1 cellular context compared by ENCODE assay signal in the genomic region with DNA sequence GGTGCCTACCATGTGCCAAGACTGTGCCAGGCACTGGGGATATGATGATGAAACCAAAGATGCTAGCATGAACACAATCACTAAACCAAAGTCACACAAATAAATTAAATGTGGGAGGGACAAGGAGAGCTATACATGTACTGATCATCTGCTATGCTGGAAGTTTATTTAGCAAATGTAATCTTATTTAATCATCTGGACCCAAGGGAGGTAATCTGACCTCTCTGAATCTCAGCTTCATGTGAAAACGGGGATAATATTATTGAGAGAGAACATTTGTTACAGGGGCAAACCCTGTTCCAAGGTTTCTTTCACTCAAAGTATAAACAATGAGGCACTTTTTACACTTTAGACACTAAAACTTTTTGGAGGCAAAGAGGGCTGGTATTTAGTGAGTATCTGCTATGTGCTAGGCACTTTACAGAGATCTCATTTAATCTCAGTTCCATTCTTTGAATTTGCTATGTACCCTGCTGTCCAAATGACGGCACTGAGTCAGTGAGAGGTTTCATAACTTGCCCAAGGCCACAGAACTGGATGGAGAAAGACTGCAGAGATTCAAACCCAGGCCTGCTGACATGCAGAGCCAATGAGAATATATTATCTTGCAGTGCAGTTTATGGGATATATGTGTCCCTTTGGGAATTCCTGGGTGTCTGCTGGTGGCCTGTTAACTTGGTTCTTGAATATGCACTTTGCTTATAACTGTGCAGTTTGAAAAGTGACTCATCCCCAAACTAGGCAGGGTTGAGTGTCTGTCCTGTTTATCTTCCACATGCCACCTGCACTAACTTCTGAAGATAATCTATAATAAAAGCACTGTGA.
TF ChIP-seq lines count a peak whose summit lies in the region.

No MANE protein-coding gene starts in this region.

TF ChIP-seq in HepG2, 621 proteins besides CTCF, POLR2A, EP300 and RAD21 (continued from another document and continues in another):
- TF ChIP-seq, protein P1, sequence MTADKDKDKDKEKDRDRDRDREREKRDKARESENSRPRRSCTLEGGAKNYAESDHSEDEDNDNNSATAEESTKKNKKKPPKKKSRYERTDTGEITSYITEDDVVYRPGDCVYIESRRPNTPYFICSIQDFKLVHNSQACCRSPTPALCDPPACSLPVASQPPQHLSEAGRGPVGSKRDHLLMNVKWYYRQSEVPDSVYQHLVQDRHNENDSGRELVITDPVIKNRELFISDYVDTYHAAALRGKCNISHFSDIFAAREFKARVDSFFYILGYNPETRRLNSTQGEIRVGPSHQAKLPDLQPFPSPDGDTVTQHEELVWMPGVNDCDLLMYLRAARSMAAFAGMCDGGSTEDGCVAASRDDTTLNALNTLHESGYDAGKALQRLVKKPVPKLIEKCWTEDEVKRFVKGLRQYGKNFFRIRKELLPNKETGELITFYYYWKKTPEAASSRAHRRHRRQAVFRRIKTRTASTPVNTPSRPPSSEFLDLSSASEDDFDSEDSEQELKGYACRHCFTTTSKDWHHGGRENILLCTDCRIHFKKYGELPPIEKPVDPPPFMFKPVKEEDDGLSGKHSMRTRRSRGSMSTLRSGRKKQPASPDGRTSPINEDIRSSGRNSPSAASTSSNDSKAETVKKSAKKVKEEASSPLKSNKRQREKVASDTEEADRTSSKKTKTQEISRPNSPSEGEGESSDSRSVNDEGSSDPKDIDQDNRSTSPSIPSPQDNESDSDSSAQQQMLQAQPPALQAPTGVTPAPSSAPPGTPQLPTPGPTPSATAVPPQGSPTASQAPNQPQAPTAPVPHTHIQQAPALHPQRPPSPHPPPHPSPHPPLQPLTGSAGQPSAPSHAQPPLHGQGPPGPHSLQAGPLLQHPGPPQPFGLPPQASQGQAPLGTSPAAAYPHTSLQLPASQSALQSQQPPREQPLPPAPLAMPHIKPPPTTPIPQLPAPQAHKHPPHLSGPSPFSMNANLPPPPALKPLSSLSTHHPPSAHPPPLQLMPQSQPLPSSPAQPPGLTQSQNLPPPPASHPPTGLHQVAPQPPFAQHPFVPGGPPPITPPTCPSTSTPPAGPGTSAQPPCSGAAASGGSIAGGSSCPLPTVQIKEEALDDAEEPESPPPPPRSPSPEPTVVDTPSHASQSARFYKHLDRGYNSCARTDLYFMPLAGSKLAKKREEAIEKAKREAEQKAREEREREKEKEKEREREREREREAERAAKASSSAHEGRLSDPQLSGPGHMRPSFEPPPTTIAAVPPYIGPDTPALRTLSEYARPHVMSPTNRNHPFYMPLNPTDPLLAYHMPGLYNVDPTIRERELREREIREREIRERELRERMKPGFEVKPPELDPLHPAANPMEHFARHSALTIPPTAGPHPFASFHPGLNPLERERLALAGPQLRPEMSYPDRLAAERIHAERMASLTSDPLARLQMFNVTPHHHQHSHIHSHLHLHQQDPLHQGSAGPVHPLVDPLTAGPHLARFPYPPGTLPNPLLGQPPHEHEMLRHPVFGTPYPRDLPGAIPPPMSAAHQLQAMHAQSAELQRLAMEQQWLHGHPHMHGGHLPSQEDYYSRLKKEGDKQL (CRISPR knock-in tag; IDR thresholded peaks at IDR 0.05; ENCODE audit: low read depth) = no peak
- TF ChIP-seq, protein P2, sequence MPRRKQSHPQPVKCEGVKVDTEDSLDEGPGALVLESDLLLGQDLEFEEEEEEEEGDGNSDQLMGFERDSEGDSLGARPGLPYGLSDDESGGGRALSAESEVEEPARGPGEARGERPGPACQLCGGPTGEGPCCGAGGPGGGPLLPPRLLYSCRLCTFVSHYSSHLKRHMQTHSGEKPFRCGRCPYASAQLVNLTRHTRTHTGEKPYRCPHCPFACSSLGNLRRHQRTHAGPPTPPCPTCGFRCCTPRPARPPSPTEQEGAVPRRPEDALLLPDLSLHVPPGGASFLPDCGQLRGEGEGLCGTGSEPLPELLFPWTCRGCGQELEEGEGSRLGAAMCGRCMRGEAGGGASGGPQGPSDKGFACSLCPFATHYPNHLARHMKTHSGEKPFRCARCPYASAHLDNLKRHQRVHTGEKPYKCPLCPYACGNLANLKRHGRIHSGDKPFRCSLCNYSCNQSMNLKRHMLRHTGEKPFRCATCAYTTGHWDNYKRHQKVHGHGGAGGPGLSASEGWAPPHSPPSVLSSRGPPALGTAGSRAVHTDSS (CRISPR knock-in tag; conservative IDR thresholded peaks at IDR 0.05) = no peak
- TF ChIP-seq NAIF1 (CRISPR knock-in tag; IDR thresholded peaks at IDR 0.05; ENCODE audit: borderline replicate concordance) = 0 out of 2 replicates have a peak, but pooled peaks have one; percentile 45
- TF ChIP-seq GABPA (IDR thresholded peaks at IDR 0.05; ENCODE audit: low read depth, low read length) = no peak
- TF ChIP-seq GABPA (CRISPR knock-in tag; IDR thresholded peaks at IDR 0.05; ENCODE audit: low read depth) = no peak; the same call in 1 of the 2 replicates
- TF ChIP-seq ZNF768 (CRISPR knock-in tag; IDR thresholded peaks at IDR 0.05) = no peak
- TF ChIP-seq ZSCAN25 (CRISPR knock-in tag; IDR thresholded peaks at IDR 0.05) = no peak
- TF ChIP-seq ASH2L (IDR thresholded peaks at IDR 0.05; ENCODE audit: insufficient read length, low read depth, low read length) = no peak
- TF ChIP-seq, protein P3, sequence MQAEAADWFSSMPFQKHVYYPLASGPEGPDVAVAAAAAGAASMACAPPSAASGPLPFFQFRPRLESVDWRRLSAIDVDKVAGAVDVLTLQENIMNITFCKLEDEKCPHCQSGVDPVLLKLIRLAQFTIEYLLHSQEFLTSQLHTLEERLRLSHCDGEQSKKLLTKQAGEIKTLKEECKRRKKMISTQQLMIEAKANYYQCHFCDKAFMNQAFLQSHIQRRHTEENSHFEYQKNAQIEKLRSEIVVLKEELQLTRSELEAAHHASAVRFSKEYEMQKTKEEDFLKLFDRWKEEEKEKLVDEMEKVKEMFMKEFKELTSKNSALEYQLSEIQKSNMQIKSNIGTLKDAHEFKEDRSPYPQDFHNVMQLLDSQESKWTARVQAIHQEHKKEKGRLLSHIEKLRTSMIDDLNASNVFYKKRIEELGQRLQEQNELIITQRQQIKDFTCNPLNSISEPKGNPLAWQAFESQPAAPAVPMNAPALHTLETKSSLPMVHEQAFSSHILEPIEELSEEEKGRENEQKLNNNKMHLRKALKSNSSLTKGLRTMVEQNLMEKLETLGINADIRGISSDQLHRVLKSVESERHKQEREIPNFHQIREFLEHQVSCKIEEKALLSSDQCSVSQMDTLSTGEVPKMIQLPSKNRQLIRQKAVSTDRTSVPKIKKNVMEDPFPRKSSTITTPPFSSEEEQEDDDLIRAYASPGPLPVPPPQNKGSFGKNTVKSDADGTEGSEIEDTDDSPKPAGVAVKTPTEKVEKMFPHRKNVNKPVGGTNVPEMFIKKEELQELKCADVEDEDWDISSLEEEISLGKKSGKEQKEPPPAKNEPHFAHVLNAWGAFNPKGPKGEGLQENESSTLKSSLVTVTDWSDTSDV (CRISPR knock-in tag; IDR thresholded peaks at IDR 0.05) = no peak
- no peak for TF ChIP-seq ZBTB21 (CRISPR knock-in tag; IDR thresholded peaks at IDR 0.05)
- TF ChIP-seq, protein P4, sequence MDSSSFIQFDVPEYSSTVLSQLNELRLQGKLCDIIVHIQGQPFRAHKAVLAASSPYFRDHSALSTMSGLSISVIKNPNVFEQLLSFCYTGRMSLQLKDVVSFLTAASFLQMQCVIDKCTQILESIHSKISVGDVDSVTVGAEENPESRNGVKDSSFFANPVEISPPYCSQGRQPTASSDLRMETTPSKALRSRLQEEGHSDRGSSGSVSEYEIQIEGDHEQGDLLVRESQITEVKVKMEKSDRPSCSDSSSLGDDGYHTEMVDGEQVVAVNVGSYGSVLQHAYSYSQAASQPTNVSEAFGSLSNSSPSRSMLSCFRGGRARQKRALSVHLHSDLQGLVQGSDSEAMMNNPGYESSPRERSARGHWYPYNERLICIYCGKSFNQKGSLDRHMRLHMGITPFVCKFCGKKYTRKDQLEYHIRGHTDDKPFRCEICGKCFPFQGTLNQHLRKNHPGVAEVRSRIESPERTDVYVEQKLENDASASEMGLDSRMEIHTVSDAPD (CRISPR knock-in tag; IDR thresholded peaks at IDR 0.05) = no peak
- TF ChIP-seq SSRP1 (CRISPR knock-in tag; IDR thresholded peaks at IDR 0.05) = no peak
- TF ChIP-seq, protein P5, sequence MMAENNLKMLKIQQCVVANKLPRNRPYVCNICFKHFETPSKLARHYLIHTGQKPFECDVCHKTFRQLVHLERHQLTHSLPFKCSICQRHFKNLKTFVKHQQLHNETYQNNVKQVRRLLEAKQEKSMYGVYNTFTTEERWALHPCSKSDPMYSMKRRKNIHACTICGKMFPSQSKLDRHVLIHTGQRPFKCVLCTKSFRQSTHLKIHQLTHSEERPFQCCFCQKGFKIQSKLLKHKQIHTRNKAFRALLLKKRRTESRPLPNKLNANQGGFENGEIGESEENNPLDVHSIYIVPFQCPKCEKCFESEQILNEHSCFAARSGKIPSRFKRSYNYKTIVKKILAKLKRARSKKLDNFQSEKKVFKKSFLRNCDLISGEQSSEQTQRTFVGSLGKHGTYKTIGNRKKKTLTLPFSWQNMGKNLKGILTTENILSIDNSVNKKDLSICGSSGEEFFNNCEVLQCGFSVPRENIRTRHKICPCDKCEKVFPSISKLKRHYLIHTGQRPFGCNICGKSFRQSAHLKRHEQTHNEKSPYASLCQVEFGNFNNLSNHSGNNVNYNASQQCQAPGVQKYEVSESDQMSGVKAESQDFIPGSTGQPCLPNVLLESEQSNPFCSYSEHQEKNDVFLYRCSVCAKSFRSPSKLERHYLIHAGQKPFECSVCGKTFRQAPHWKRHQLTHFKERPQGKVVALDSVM (CRISPR knock-in tag; IDR thresholded peaks at IDR 0.05) = no peak
- TF ChIP-seq, protein P6, sequence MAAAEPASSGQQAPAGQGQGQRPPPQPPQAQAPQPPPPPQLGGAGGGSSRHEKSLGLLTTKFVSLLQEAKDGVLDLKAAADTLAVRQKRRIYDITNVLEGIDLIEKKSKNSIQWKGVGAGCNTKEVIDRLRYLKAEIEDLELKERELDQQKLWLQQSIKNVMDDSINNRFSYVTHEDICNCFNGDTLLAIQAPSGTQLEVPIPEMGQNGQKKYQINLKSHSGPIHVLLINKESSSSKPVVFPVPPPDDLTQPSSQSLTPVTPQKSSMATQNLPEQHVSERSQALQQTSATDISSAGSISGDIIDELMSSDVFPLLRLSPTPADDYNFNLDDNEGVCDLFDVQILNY (CRISPR knock-in tag; conservative IDR thresholded peaks at IDR 0.05) = no peak
- TF ChIP-seq ZNF652 (CRISPR knock-in tag; IDR thresholded peaks at IDR 0.05; ENCODE audit: borderline replicate concordance, low read depth) = peak; percentile 60; the same call in 1 of the 2 replicates
- TF ChIP-seq JUNB (CRISPR knock-in tag; IDR thresholded peaks at IDR 0.05; ENCODE audit: borderline replicate concordance) = peak; percentile 54; the same call in 1 of the 2 replicates
- TF ChIP-seq TEAD2 (CRISPR knock-in tag; IDR thresholded peaks at IDR 0.05) = no peak
- no peak for TF ChIP-seq ZNF451 (CRISPR knock-in tag; IDR thresholded peaks at IDR 0.05)
- no peak for TF ChIP-seq ATM (IDR thresholded peaks at IDR 0.05; ENCODE audit: borderline replicate concordance)
- no peak; the same call in 1 of the 2 replicates for TF ChIP-seq SP140L (CRISPR knock-in tag; IDR thresholded peaks at IDR 0.05; ENCODE audit: borderline replicate concordance)
- no peak for TF ChIP-seq MED13 (CRISPR knock-in tag; IDR thresholded peaks at IDR 0.05)
- TF ChIP-seq ESRRA (CRISPR knock-in tag; IDR thresholded peaks at IDR 0.05; ENCODE audit: low read depth) = no peak; the same call in 1 of the 2 replicates
- TF ChIP-seq ZNF550 (CRISPR knock-in tag; IDR thresholded peaks at IDR 0.05; ENCODE audit: borderline replicate concordance) = no peak
- no peak; the same call in 1 of the 2 replicates for TF ChIP-seq SNAPC2 (CRISPR knock-in tag; IDR thresholded peaks at IDR 0.05)
- TF ChIP-seq, protein P7, sequence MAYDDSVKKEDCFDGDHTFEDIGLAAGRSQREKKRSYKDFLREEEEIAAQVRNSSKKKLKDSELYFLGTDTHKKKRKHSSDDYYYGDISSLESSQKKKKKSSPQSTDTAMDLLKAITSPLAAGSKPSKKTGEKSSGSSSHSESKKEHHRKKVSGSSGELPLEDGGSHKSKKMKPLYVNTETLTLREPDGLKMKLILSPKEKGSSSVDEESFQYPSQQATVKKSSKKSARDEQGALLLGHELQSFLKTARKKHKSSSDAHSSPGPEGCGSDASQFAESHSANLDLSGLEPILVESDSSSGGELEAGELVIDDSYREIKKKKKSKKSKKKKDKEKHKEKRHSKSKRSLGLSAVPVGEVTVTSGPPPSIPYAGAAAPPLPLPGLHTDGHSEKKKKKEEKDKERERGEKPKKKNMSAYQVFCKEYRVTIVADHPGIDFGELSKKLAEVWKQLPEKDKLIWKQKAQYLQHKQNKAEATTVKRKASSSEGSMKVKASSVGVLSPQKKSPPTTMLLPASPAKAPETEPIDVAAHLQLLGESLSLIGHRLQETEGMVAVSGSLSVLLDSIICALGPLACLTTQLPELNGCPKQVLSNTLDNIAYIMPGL (CRISPR knock-in tag; IDR thresholded peaks at IDR 0.05; ENCODE audit: borderline replicate concordance in 1 of 2, low read depth in 1 of 2) = no peak
- no peak for TF ChIP-seq NRL (CRISPR knock-in tag; IDR thresholded peaks at IDR 0.05; ENCODE audit: borderline replicate concordance)
- no peak for TF ChIP-seq POLR2AphosphoS5 (IDR thresholded peaks at IDR 0.05; ENCODE audit: low read depth, low read length)
- TF ChIP-seq IKZF4 (CRISPR knock-in tag; IDR thresholded peaks at IDR 0.05; ENCODE audit: borderline replicate concordance, low read depth, not compliant biosample characterization) = no peak
- TF ChIP-seq SRF (IDR thresholded peaks at IDR 0.05; ENCODE audit: low read depth, low read length) = peak; percentile 28; the same call in 1 of the 2 replicates
- no peak for TF ChIP-seq ZNF563 (CRISPR knock-in tag; IDR thresholded peaks at IDR 0.05)
- no peak for TF ChIP-seq ZNF160 (CRISPR knock-in tag; IDR thresholded peaks at IDR 0.05)
- TF ChIP-seq, protein P8, sequence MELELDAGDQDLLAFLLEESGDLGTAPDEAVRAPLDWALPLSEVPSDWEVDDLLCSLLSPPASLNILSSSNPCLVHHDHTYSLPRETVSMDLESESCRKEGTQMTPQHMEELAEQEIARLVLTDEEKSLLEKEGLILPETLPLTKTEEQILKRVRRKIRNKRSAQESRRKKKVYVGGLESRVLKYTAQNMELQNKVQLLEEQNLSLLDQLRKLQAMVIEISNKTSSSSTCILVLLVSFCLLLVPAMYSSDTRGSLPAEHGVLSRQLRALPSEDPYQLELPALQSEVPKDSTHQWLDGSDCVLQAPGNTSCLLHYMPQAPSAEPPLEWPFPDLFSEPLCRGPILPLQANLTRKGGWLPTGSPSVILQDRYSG (CRISPR knock-in tag; IDR thresholded peaks at IDR 0.05) = no peak
- no peak for TF ChIP-seq PLRG1 (conservative IDR thresholded peaks at IDR 0.05)
- TF ChIP-seq ZNF7 (CRISPR knock-in tag; IDR thresholded peaks at IDR 0.05) = no peak
- TF ChIP-seq, protein P9, sequence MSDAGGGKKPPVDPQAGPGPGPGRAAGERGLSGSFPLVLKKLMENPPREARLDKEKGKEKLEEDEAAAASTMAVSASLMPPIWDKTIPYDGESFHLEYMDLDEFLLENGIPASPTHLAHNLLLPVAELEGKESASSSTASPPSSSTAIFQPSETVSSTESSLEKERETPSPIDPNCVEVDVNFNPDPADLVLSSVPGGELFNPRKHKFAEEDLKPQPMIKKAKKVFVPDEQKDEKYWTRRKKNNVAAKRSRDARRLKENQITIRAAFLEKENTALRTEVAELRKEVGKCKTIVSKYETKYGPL (CRISPR knock-in tag; IDR thresholded peaks at IDR 0.05) = no peak; the same call in 1 of the 2 replicates
- TF ChIP-seq NFYB (CRISPR knock-in tag; IDR thresholded peaks at IDR 0.05) = no peak; the same call in 1 of the 2 replicates
- no peak for TF ChIP-seq ZNF75D (CRISPR knock-in tag; IDR thresholded peaks at IDR 0.05; ENCODE audit: borderline replicate concordance)
- TF ChIP-seq NFIB (CRISPR knock-in tag; IDR thresholded peaks at IDR 0.05; ENCODE audit: borderline replicate concordance) = no peak
- no peak for TF ChIP-seq ZNF224 (CRISPR knock-in tag; IDR thresholded peaks at IDR 0.05)
